Comparison of ENCODE assay signal across 8 cellular contexts in the genomic region with DNA sequence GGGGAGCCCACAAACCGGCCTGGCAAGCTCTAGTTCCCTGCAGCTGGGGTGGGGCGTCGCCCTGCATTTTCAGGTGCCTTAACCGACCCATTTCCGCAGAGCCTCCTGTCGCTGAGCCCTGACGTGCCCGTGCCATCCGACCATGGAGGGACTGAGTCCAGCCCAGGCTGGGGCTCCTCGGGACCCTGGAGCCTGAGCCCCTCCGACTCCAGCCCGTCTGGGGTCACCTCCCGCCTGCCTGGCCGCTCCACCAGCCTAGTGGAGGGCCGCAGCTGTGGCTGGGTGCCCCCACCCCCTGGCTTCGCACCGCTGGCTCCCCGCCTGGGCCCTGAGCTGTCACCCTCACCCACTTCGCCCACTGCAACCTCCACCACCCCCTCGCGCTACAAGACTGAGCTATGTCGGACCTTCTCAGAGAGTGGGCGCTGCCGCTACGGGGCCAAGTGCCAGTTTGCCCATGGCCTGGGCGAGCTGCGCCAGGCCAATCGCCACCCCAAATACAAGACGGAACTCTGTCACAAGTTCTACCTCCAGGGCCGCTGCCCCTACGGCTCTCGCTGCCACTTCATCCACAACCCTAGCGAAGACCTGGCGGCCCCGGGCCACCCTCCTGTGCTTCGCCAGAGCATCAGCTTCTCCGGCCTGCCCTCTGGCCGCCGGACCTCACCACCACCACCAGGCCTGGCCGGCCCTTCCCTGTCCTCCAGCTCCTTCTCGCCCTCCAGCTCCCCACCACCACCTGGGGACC. TPM values are rescaled to one million over a fixed set of nuclear protein-coding genes. Genes with fewer than 3 reads are reported as not detected.
DNase-seq lines count a peak whose midpoint lies in the region; ATAC-seq, FAIRE-seq and TF ChIP-seq lines count a peak whose summit lies in the region.

No MANE protein-coding gene starts in this region.

- no TSS peak for BruUV-seq in PC-9 (replicated peaks; lab: Mats Ljungman, UMichigan)

- ATAC-seq in GM18858 (IDR thresholded peaks at IDR 0.05; ENCODE audit: unreplicated experiment): no peak

- H3K27ac ChIP-seq in DOHH2 (ENCODE audit: low read depth, low read length): peak overlapping the region; percentile 97
- H3K27ac ChIP-seq in PC-9: peak overlapping the region; percentile 93
- H3K27ac ChIP-seq in adrenal gland: peak overlapping the region; percentile 89 to 97 (median 96)
- no peak overlapping the region for H3K27ac ChIP-seq in iPS DF 6.9 (ENCODE audit: low read length)
- peak overlapping the region; percentile 95 for H3K27ac ChIP-seq in smooth muscle cell (ENCODE audit: low read depth)

- DNase-seq in PC-9: peak; percentile 79 to 80
- DNase-seq in adrenal gland: peak in 4 of 7 donors; percentile 39 to 61 (median 54)
- DNase-seq in iPS DF 6.9 (ENCODE audit: low read depth, low spot score): no peak
- no peak for DNase-seq in smooth muscle cell (lab: John Stamatoyannopoulos, UW; ENCODE audit: unreplicated experiment)
- DNase-seq in RCC 7860 (ENCODE audit: low spot score): no peak
- DNase-seq in NCI-H146 treated with DMSO at 0.1 percent for 48 hours (lab: John Stamatoyannopoulos, UW; ENCODE audit: unreplicated experiment): no peak

- CTCF ChIA-PET in PC-9 (lab: Charles Lee): interaction anchor here (0.5 kb wide), 1 partner anchor 10 kb away, joined by 3 read pairs; no protein-coding TSS in a partner anchor

- H3K4me1 ChIP-seq in DOHH2 (ENCODE audit: control insufficient read depth, low read length) (peaks cover 64% of the 10 kb centered on the region), PC-9 (replicated peaks; ENCODE audit: insufficient read depth) (peaks cover 55% of the 10 kb centered on the region), adrenal gland (replicated peaks in 1 of 2) (peaks cover 22 to 49% of the 10 kb centered on the region in 2 donors), iPS DF 6.9 (ENCODE audit: control insufficient read depth, insufficient read depth, low read length) (peaks cover 13% of the 10 kb centered on the region), smooth muscle cell (ENCODE audit: low read depth) (peaks cover 22% of the 10 kb centered on the region)

- FAIRE-seq in RCC 7860 (lab: Jason Lieb, UNC): no peak

- POLR2A ChIA-PET in PC-9 (lab: Charles Lee; ENCODE audit: unreplicated experiment): interaction anchor here (0.6 to 0.7 kb wide), 4 partner anchors 37 to 1025 kb away, joined by 3 to 11 read pairs (median 5); a partner anchor contains a TSS

- 13 to 51% (median 34%) methylated on average over 10 to 41 of the region's 41 CpGs for WGBS in adrenal gland, 4 donors
- no CpG with 5 or more reads among the region's 41 CpGs for WGBS in iPS DF 6.9 (ENCODE audit: insufficient coverage, insufficient read length)
- 44% methylated on average over 38 of the region's 41 CpGs for WGBS in smooth muscle cell (ENCODE audit: low lambda C conversion rate)

- H3K4me2 ChIP-seq in DOHH2 (ENCODE audit: low read length) (peak overlapping the region; percentile 97), PC-9 (peak overlapping the region; percentile 99), smooth muscle cell (peak overlapping the region; percentile 94)

- H3K27me3 ChIP-seq in DOHH2 (ENCODE audit: control insufficient read depth, low read length) (no peaks in the 10 kb centered on the region), PC-9 (ENCODE audit: insufficient read depth, low read depth) (no peaks in the 10 kb centered on the region), adrenal gland (no peaks in the 10 kb centered on the region), iPS DF 6.9 (ENCODE audit: control insufficient read depth, insufficient read depth, low read length) (no peaks in the 10 kb centered on the region), smooth muscle cell (ENCODE audit: low read depth) (no peaks in the 10 kb centered on the region)

- no peak for TF ChIP-seq CTCF in DOHH2 (IDR thresholded peaks at IDR 0.05; ENCODE audit: low read depth, low read length, poor library complexity, severe bottlenecking)
- no peak for TF ChIP-seq CTCF in PC-9 (conservative IDR thresholded peaks at IDR 0.05)
- TF ChIP-seq CTCF in adrenal gland (IDR thresholded peaks at IDR 0.05): no peak
- TF ChIP-seq CTCF in smooth muscle cell (IDR thresholded peaks at IDR 0.05; ENCODE audit: borderline replicate concordance, insufficient read depth, poor library complexity, severe bottlenecking): no peak

- H3K9me3 ChIP-seq in DOHH2 (ENCODE audit: control insufficient read depth, insufficient read depth, low read length) (no peaks in the 10 kb centered on the region), PC-9 (ENCODE audit: insufficient read depth, low read depth) (no peaks in the 10 kb centered on the region), adrenal gland (replicated peaks in 1 of 3) (no peaks in the 10 kb centered on the region), iPS DF 6.9 (ENCODE audit: control insufficient read depth, insufficient read depth, low read length) (no peaks in the 10 kb centered on the region), smooth muscle cell (replicated peaks; ENCODE audit: low read depth) (no peaks in the 10 kb centered on the region)

- H3K36me3 ChIP-seq in DOHH2 (ENCODE audit: control insufficient read depth, low read length) (peaks cover 36% of the 10 kb centered on the region), PC-9 (ENCODE audit: low read depth) (peaks cover 11% of the 10 kb centered on the region; the same call in 1 of the 2 replicates), adrenal gland (replicated peaks in 1 of 2) (peaks cover 0 to 16% of the 10 kb centered on the region in 2 donors), iPS DF 6.9 (ENCODE audit: control insufficient read depth, insufficient read depth, low read length) (no peaks in the 10 kb centered on the region), smooth muscle cell (ENCODE audit: low read depth) (no peaks in the 10 kb centered on the region)

- H3K4me3 ChIP-seq in DOHH2 (ENCODE audit: low read length) (peak overlapping the region; percentile 99), PC-9 (peak overlapping the region; percentile 99), adrenal gland (peak overlapping the region; percentile 80 to 96 (median 88)), iPS DF 6.9 (ENCODE audit: low read length) (peak overlapping the region; percentile 56; the same call in 1 of the 2 replicates), smooth muscle cell (peak overlapping the region; percentile 96)

- intact Hi-C loops in PC-9 (cut with micrococcal nuclease; ENCODE audit: unreplicated experiment): loop anchor here (2.0 kb wide), 1 partner anchor 23 kb away; no protein-coding TSS in a partner anchor
- intact Hi-C loops in adrenal gland (cut with DNase I): no loop called here

- H3K9me2 ChIP-seq in DOHH2 (replicated peaks; ENCODE audit: control insufficient read depth, low read length): no peaks in the 10 kb centered on the region
- no peaks in the 10 kb centered on the region for H3K9me2 ChIP-seq in PC-9 (ENCODE audit: insufficient read depth)

- H2AFZ ChIP-seq in PC-9 (no peak overlapping the region), smooth muscle cell (ENCODE audit: low read depth) (no peak overlapping the region)

- peak overlapping the region; percentile 92 for H3K9ac ChIP-seq in smooth muscle cell (ENCODE audit: low read depth)

- peak; percentile 35 to 44 for TF ChIP-seq POLR2A in adrenal gland (IDR thresholded peaks at IDR 0.05)

- H3F3A ChIP-seq in DOHH2 (ENCODE audit: control insufficient read depth, insufficient read depth) (peaks cover 47% of the 10 kb centered on the region), PC-9 (ENCODE audit: insufficient read depth, low read depth) (peaks cover 65% of the 10 kb centered on the region), smooth muscle cell (ENCODE audit: low read depth) (peaks cover 36% of the 10 kb centered on the region)

- H4K20me1 ChIP-seq in DOHH2 (ENCODE audit: control insufficient read depth, insufficient read depth, low read depth, low read length) (peaks cover 7% of the 10 kb centered on the region), PC-9 (ENCODE audit: insufficient read depth) (peaks cover 14% of the 10 kb centered on the region), smooth muscle cell (ENCODE audit: low read depth) (peaks cover 23% of the 10 kb centered on the region)

- H3K79me2 ChIP-seq in DOHH2 (ENCODE audit: control insufficient read depth, low read length): peaks cover 54% of the 10 kb centered on the region
- H3K79me2 ChIP-seq in PC-9 (ENCODE audit: low read depth): peaks cover 27% of the 10 kb centered on the region
- H3K79me2 ChIP-seq in smooth muscle cell (ENCODE audit: low read depth): peaks cover 27% of the 10 kb centered on the region

RNA-seq across cellular contexts. Expression of a gene that starts 1.2 kb away (rescaled TPM):
- total RNA-seq in PC-9 (2021) (31.0 and 36.3 TPM in 2 replicates), adrenal gland (100 to 1,000 TPM in 3 of 8 donors, 10 to 100 TPM in 5; 46.8 to 187 (median 86.7) TPM), smooth muscle cell (31.5 and 44.7 TPM in 2 replicates)
- polyA plus RNA-seq in adrenal gland (100 to 1,000 TPM in 2 of 3 donors, 10 to 100 TPM in 1; 64.8 to 193 (median 113) TPM), smooth muscle cell (281 and 303 TPM in 2 replicates)

RNA-seq across cellular contexts. Expression of a gene that starts 4.7 kb away (rescaled TPM):
- total RNA-seq in PC-9 (2021) (26.1 and 32.1 TPM in 2 replicates), adrenal gland (10 to 100 TPM; 11.3 to 23.4 (median 18.1) TPM), smooth muscle cell (16.3 and 42.2 TPM in 2 replicates)
- polyA plus RNA-seq in adrenal gland (10 to 100 TPM in 2 of 3 donors, 1 to 10 TPM in 1; 3.6 to 44.8 (median 16.3) TPM), smooth muscle cell (33.0 and 51.9 TPM in 2 replicates)

RNA-seq across cellular contexts. Expression of a gene that starts 16.6 kb away (rescaled TPM):
- total RNA-seq in PC-9 (2021): 18.6 and 30.9 TPM in 2 replicates
- 100 to 1,000 TPM in 1 of 8 donors, 10 to 100 TPM in 7; 44.1 to 221 (median 65.3) TPM for total RNA-seq in adrenal gland
- 10 to 100 TPM; 43.6 to 49.6 (median 49.2) TPM for polyA plus RNA-seq in adrenal gland
- total RNA-seq in smooth muscle cell: 23.0 and 23.8 TPM in 2 replicates
- 36.3 and 37.7 TPM in 2 replicates for polyA plus RNA-seq in smooth muscle cell

RNA-seq across cellular contexts. Expression of a gene that starts 16.9 kb away (rescaled TPM):
- total RNA-seq in PC-9 (2021) (54.3 and 61.1 TPM in 2 replicates), adrenal gland (10 to 100 TPM; 46.8 to 60.2 (median 51.9) TPM), smooth muscle cell (27.8 and 29.8 TPM in 2 replicates)
- polyA plus RNA-seq in adrenal gland (10 to 100 TPM; 50.9 to 86.9 (median 51.6) TPM), smooth muscle cell (35.8 and 42.7 TPM in 2 replicates)

RNA-seq across cellular contexts. Expression of a gene that starts 27.9 kb away (rescaled TPM):
- total RNA-seq in PC-9 (2021) (2,510 and 2,860 TPM in 2 replicates), adrenal gland (1,000 to 10,000 TPM in 6 of 8 donors, 100 to 1,000 TPM in 2; 848 to 1,939 (median 1,279) TPM), smooth muscle cell (82.2 and 97.1 TPM in 2 replicates)
- polyA plus RNA-seq in adrenal gland (1,000 to 10,000 TPM; 1,071 to 2,033 (median 1,152) TPM), smooth muscle cell (539 and 567 TPM in 2 replicates)

Comparison
In these comparisons a context has a peak if more than half of its experiments do, and no peak if none do; other contexts are left out.
1. DNase-seq: peak in PC-9 (2 of 2) and adrenal gland (4 of 7); none in iPS DF 6.9 (single experiment), smooth muscle cell (single experiment), RCC 7860 (single experiment) and NCI-H146 treated with DMSO at 0.1 percent for 48 hours (single experiment).
2. Peak in every context shown above with its lines, with median percentiles within 50 percentile points of each other: H3K4me2 ChIP-seq and H3K4me3 ChIP-seq.